ENCODE assay signal across 18 cellular contexts in genomic region chr11:74566386-74566960, GRCh38.
"Had no signal": no experiment of that assay in that cellular context is flagged by ENCODE, and none has a peak within 500 bp of the region (broad histone marks: within the 10 kb centered on the region; RNA-seq: fewer than 3 reads in every experiment).

No MANE protein-coding gene starts in this region.

- H3K27me3 ChIP-seq: heart left ventricle, neural progenitor cell, transverse colon had no signal

- H3K4me2 ChIP-seq: neural progenitor cell had no signal

- H3K4me1 ChIP-seq: heart left ventricle, neural progenitor cell had no signal

- H3K9me3 ChIP-seq: transverse colon had no signal

- H3K36me3 ChIP-seq: heart left ventricle, neural progenitor cell, transverse colon had no signal

- FAIRE-seq: astrocyte, frontal cortex, islet of Langerhans had no signal

- H3K4me3 ChIP-seq: heart left ventricle, neural progenitor cell, skin epidermis, transverse colon had no signal

- ATAC-seq: activated naive CD8-positive, alpha-beta T cell treated with anti-CD3 and anti-CD28 coated beads, Interleukin-2, amount 50 U/mL, for 24 hours; heart left ventricle; SK-N-SH treated with all-trans-retinoic acid at 6 μM for 48 hours had no signal

- H3K36me3 Mint-ChIP-seq: neural progenitor cell had no signal

- H2AFZ ChIP-seq: neural progenitor cell had no signal

- H3K9ac ChIP-seq: neural progenitor cell had no signal

- H3K27ac ChIP-seq: epithelial cell of prostate, heart left ventricle, neural progenitor cell, skin epidermis, transverse colon had no signal

- DNase-seq: activated CD4-positive, alpha-beta T cell treated with anti-CD3 and anti-CD28 coated beads, Interleukin-2, amount 50 U/mL, for 4 hours; activated CD4-positive, CD25-positive, alpha-beta regulatory T cell treated with anti-CD3 and anti-CD28 coated beads, Interleukin-2, amount 50 U/mL, for 72 hours; activated naive CD4-positive, alpha-beta T cell treated with Interleukin-2 at 50 U/mL for 16 hours; activated naive CD8-positive, alpha-beta T cell treated with anti-CD3 and anti-CD28 coated beads, Interleukin-2, amount 50 U/mL, for 24 hours; activated T-cell treated with anti-CD3 and anti-CD28 coated beads for 4 hours; dermis blood vessel endothelial cell; heart left ventricle; stimulated activated CD4-positive, alpha-beta T cell treated with anti-CD3 and anti-CD28 coated beads, Interleukin-4, amount 100 ng/mL, for 24 hours; stimulated activated naive CD4-positive, alpha-beta T cell; T-helper 1 cell; transverse colon had no signal

- H3K9me3 Mint-ChIP-seq: neural progenitor cell had no signal

- H3K27me3 Mint-ChIP-seq: activated naive CD8-positive, alpha-beta T cell treated with anti-CD3 and anti-CD28 coated beads, Interleukin-2, amount 50 U/mL, for 24 hours had no signal

- H3K4me1 Mint-ChIP-seq: activated naive CD8-positive, alpha-beta T cell treated with anti-CD3 and anti-CD28 coated beads, Interleukin-2, amount 50 U/mL, for 24 hours; neural progenitor cell had no signal

- H3K27ac Mint-ChIP-seq: activated naive CD8-positive, alpha-beta T cell treated with anti-CD3 and anti-CD28 coated beads, Interleukin-2, amount 50 U/mL, for 24 hours; neural progenitor cell had no signal

- H3K4me3 Mint-ChIP-seq: activated naive CD8-positive, alpha-beta T cell treated with anti-CD3 and anti-CD28 coated beads, Interleukin-2, amount 50 U/mL, for 24 hours; neural progenitor cell had no signal
